In the genomic region with DNA sequence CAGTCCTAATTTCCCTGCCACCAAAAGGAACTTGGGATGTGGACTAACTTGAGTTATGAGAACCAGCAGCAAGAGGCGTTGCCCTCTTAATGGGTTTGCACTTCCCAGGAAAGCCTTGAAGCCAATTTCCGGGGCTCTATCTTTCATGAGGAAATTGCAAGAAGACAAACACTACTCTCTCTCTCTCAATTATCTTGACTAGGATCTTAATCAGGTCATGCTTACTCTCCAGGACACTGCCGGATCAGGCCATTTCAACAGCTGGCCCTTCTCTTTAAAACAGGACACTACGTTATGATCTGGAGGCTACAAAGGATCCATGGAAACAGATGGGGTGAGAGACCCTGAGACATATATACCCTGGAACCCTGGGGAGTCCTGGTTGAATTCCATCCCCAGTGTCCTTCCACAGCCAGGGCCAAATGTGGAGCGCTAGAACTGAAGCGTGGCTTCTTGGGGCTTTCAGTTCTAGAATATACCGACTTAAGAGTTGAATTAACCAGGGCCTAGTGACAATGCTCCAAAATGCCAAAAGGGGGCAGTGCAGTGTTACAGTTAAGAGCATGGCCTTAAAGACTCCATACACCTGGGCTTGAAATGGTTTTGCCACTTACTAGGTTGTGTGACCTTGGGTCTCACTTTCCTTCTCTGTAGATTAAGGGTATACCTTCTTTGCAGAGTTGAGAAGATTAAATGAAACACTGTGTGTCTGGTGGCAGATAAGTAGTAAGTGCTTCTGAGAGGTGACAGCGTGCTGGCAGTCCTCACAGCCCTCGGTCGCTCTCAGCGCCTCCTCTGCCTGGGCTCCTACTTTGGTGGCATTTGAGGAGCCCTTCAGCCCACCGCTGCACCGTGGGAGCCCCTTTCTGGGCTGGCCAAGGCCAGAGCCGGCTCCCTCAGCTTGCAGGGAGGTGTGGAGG, we compare ENCODE assay signal across 8 cellular contexts. TPM values are rescaled to one million over a fixed set of nuclear protein-coding genes. Genes with fewer than 3 reads are reported as not detected.
DNase-seq lines count a peak whose midpoint lies in the region; ATAC-seq and TF ChIP-seq lines count a peak whose summit lies in the region.

No MANE protein-coding gene starts in this region.

- H3K27ac Mint-ChIP-seq in naive thymus-derived CD8-positive, alpha-beta T cell = no peak overlapping the region

- H3K4me3 ChIP-seq in thoracic aorta = no peak overlapping the region

- DNase-seq in DMS53 treated with DMSO at 0.1 percent for 48 hours (lab: John Stamatoyannopoulos, UW; ENCODE audit: unreplicated experiment) = peak; percentile 32
- DNase-seq in NCI-H82 (lab: John Stamatoyannopoulos, UW) = peak; percentile 85
- DNase-seq in activated CD8-positive, alpha-beta memory T cell treated with anti-CD3 and anti-CD28 coated beads, Interleukin-2, amount 50 U/mL, for 24 hours (ENCODE audit: extremely low read depth) = peak; percentile 33
- peak in 9 of 10 donors; percentile 33 to 80 (median 61) for DNase-seq in naive thymus-derived CD8-positive, alpha-beta T cell
- DNase-seq in thoracic aorta (ENCODE audit: low spot score) = no peak

- H3K27me3 Mint-ChIP-seq in naive thymus-derived CD8-positive, alpha-beta T cell = no peaks in the 10 kb centered on the region

- H3K9me3 Mint-ChIP-seq in naive thymus-derived CD8-positive, alpha-beta T cell = no peaks in the 10 kb centered on the region

- no peaks in the 10 kb centered on the region for H3K27me3 ChIP-seq in thoracic aorta (replicated peaks; ENCODE audit: insufficient read depth)

- peaks cover 5% of the 10 kb centered on the region for H3K36me3 ChIP-seq in thoracic aorta

- H3K4me3 Mint-ChIP-seq in naive thymus-derived CD8-positive, alpha-beta T cell = no peak overlapping the region

- H3K27ac ChIP-seq in thoracic aorta = no peak overlapping the region

- no peaks in the 10 kb centered on the region for H3K9me3 ChIP-seq in thoracic aorta

- peaks cover 0 to 8% of the 10 kb centered on the region in 2 donors for H3K4me1 ChIP-seq in thoracic aorta (ENCODE audit: control insufficient read depth in 1 of 2, low read depth in 2 of 2)

- POLR2A ChIA-PET in naive thymus-derived CD8-positive, alpha-beta T cell (lab: Charles Lee) = no interaction called here

- H3K4me1 Mint-ChIP-seq in naive thymus-derived CD8-positive, alpha-beta T cell = peaks cover 8 to 16% (median 13%) of the 10 kb centered on the region in 4 donors

- peak; percentile 60 for TF ChIP-seq CTCF in thoracic aorta (IDR thresholded peaks at IDR 0.05)

- H3K36me3 Mint-ChIP-seq in naive thymus-derived CD8-positive, alpha-beta T cell = peaks cover 0 to 11% (median 0%) of the 10 kb centered on the region in 3 donors

- ATAC-seq in HG03342 (IDR thresholded peaks at IDR 0.05; ENCODE audit: unreplicated experiment) (peak; percentile 63), esophagus mucosa (peak; percentile 86), thoracic aorta (ENCODE audit: insufficient number of reproducible peaks, low FRiP score, low read depth) (peak; percentile 50), GM21360 (IDR thresholded peaks at IDR 0.05; ENCODE audit: unreplicated experiment) (no peak)
- peak; percentile 89 to 91 for ATAC-seq in naive thymus-derived CD8-positive, alpha-beta T cell

RNA-seq across cellular contexts. Expression of gene FAM219A, which starts 21.1 kb away (rescaled TPM):
- total RNA-seq in esophagus mucosa (4.5 TPM), thoracic aorta (10 to 100 TPM; 19.2 to 20.2 TPM)
- 10 to 100 TPM; 18.4 to 18.5 TPM for total RNA-seq in naive thymus-derived CD8-positive, alpha-beta T cell
- 1 to 10 TPM in 1 of 3 donors, under 1 TPM in 2; 0.59 to 1.1 (median 0.67) TPM for polyA plus RNA-seq in naive thymus-derived CD8-positive, alpha-beta T cell

RNA-seq across cellular contexts. Expression of gene DNAI1, which starts 21.3 kb away (rescaled TPM):
- total RNA-seq in esophagus mucosa (not detected), thoracic aorta (not detected)
- total RNA-seq in naive thymus-derived CD8-positive, alpha-beta T cell = not detected
- not detected for polyA plus RNA-seq in naive thymus-derived CD8-positive, alpha-beta T cell
